25 cellular contexts compared by ENCODE assay signal in genomic region chr5:107153304-107153703, GRCh38.
DNase-seq lines count a peak whose midpoint lies in the region; ATAC-seq and TF ChIP-seq lines count a peak whose summit lies in the region.
"Had no signal": no experiment of that assay in that cellular context is flagged by ENCODE, and none has a peak within 500 bp of the region (broad histone marks: within the 10 kb centered on the region; RNA-seq: fewer than 3 reads in every experiment).

No MANE protein-coding gene starts in this region.

- no peaks in the 10 kb centered on the region for H3K27me3 ChIP-seq in tibial artery
- H3K27me3 ChIP-seq: BLaER1 treated with 17β-estradiol and CSF1 and Interleukin-3, amounts not matched to agents 10 nM and 100 nM; SJSA1 had no signal

- DNase-seq in SHP77 treated with DMSO at 0.1 percent for 48 hours (lab: John Stamatoyannopoulos, UW) (peak; percentile 9), SHP77 (lab: John Stamatoyannopoulos, UW) (no peak), amniotic epithelial cell (ENCODE audit: low read depth) (peak; percentile 40), progenitor cell of endocrine pancreas (ENCODE audit: low spot score, unreplicated experiment) (no peak), tibial artery (no peak), epidermal melanocyte (ENCODE audit: insufficient read length, low spot score) (no peak)
- DNase-seq: AML-193; CD4-positive, alpha-beta T cell; DMS79; EL; GDM1; NCI-H1092; NCI-H1436; NCI-H2227 treated with DMSO at 0.1 percent for 48 hours; NCI-H510A treated with DMSO at 0.1 percent for 48 hours; NCI-H748 treated with DMSO at 0.1 percent for 48 hours; NK-92 treated with Interleukin-12 subunit alpha and Interleukin-12 subunit beta, amount 100 ng/mL, for 24 hours; PC-3; T-helper 1 cell had no signal

- no peak overlapping the region for H3K4me3 ChIP-seq in tibial artery
- H3K4me3 ChIP-seq: A549; BLaER1 treated with 17β-estradiol and CSF1 and Interleukin-3, amounts not matched to agents 10 nM and 100 nM; GM12878; SJSA1 had no signal

- H3K9me3 ChIP-seq in tibial artery = no peaks in the 10 kb centered on the region
- H3K9me3 ChIP-seq: A549, SJSA1 had no signal

- no peak overlapping the region for H3K4me3 Mint-ChIP-seq in progenitor cell of endocrine pancreas (ENCODE audit: low read depth)
- H3K4me3 Mint-ChIP-seq: CD4-positive, alpha-beta T cell had no signal

- TF ChIP-seq CTCF in progenitor cell of endocrine pancreas (IDR thresholded peaks at IDR 0.05; ENCODE audit: unreplicated experiment) (no peak), tibial artery (IDR thresholded peaks at IDR 0.05) (no peak)

- no peaks in the 10 kb centered on the region for H3K27me3 Mint-ChIP-seq in progenitor cell of endocrine pancreas
- H3K27me3 Mint-ChIP-seq: CD4-positive, alpha-beta T cell had no signal

- H3K27ac ChIP-seq in tibial artery = no peak overlapping the region
- H3K27ac ChIP-seq: A549; BLaER1 treated with 17β-estradiol and CSF1 and Interleukin-3, amounts not matched to agents 10 nM and 100 nM; SJSA1 had no signal

- peak overlapping the region; percentile 63 for H3K27ac Mint-ChIP-seq in progenitor cell of endocrine pancreas
- H3K27ac Mint-ChIP-seq: CD4-positive, alpha-beta T cell had no signal

- no peaks in the 10 kb centered on the region for H3K9me3 Mint-ChIP-seq in progenitor cell of endocrine pancreas (ENCODE audit: low read depth)
- H3K9me3 Mint-ChIP-seq: CD4-positive, alpha-beta T cell had no signal

- intact Hi-C loops in tibial artery (cut with DNase I; ENCODE audit: low total_unique reads) = no loop called here

- H3K4me1 Mint-ChIP-seq in progenitor cell of endocrine pancreas (ENCODE audit: low read depth) = peaks cover 13% of the 10 kb centered on the region

- no peak for ATAC-seq in HG02798 (IDR thresholded peaks at IDR 0.05; ENCODE audit: poor library complexity, unreplicated experiment)
- ATAC-seq: A549, GM12878, HCT116, PC-3 had no signal

- no peaks in the 10 kb centered on the region for H3K36me3 Mint-ChIP-seq in progenitor cell of endocrine pancreas (ENCODE audit: insufficient read depth)

- peaks cover 0 to 20% (median 0%) of the 10 kb centered on the region in 4 donors for H3K4me1 ChIP-seq in tibial artery
- H3K4me1 ChIP-seq: A549, SJSA1 had no signal

- no peaks in the 10 kb centered on the region for H3K36me3 ChIP-seq in tibial artery
- H3K36me3 ChIP-seq: BLaER1 treated with 17β-estradiol and CSF1 and Interleukin-3, amounts not matched to agents 10 nM and 100 nM; SJSA1 had no signal

Comparison
In these comparisons a context has a peak if more than half of its experiments do, and no peak if none do; other contexts are left out.
1. DNase-seq: peak in SHP77 treated with DMSO at 0.1 percent for 48 hours (single experiment) and amniotic epithelial cell (single experiment); none in SHP77 (0 of 2), progenitor cell of endocrine pancreas (single experiment), tibial artery (0 of 2) and epidermal melanocyte (single experiment).